20 cellular contexts compared by ENCODE assay signal in genomic region chr1:246934777-246935176, GRCh38. TPM values are rescaled to one million over a fixed set of nuclear protein-coding genes. Genes with fewer than 3 reads are reported as not detected.
DNase-seq lines count a peak whose midpoint lies in the region; ATAC-seq, FAIRE-seq and TF ChIP-seq lines count a peak whose summit lies in the region.
"Had no signal": no experiment of that assay in that cellular context is flagged by ENCODE, and none has a peak within 500 bp of the region (broad histone marks: within the 10 kb centered on the region; RNA-seq: fewer than 3 reads in every experiment).

No MANE protein-coding gene starts in this region.

- peaks cover 12% of the 10 kb centered on the region for H3K79me2 ChIP-seq in OCI-LY1 (ENCODE audit: insufficient read depth, low read length)
- peaks cover 13% of the 10 kb centered on the region for H3K79me2 ChIP-seq in astrocyte (ENCODE audit: insufficient read depth, low read length)

- no peak overlapping the region for H3K4me3 Mint-ChIP-seq in astrocyte (ENCODE audit: unreplicated experiment)
- H3K4me3 Mint-ChIP-seq in nephron progenitor cell = peak overlapping the region; percentile 11
- peak overlapping the region; percentile 6 for H3K4me3 Mint-ChIP-seq in type B pancreatic cell

- H3K9ac ChIP-seq in OCI-LY1 (ENCODE audit: low read length) (no peak overlapping the region), astrocyte (ENCODE audit: low read length) (no peak overlapping the region)

- H3K36me3 ChIP-seq in OCI-LY1 (ENCODE audit: insufficient read depth, low read length) = no peaks in the 10 kb centered on the region
- H3K36me3 ChIP-seq in astrocyte (ENCODE audit: insufficient read depth, low read length) = no peaks in the 10 kb centered on the region
- H3K36me3 ChIP-seq: SJCRH30 had no signal

- no peak for TF ChIP-seq CTCF in OCI-LY1 (IDR thresholded peaks at IDR 0.05; ENCODE audit: low read length)
- TF ChIP-seq CTCF in astrocyte (IDR thresholded peaks at IDR 0.05; ENCODE audit: insufficient read depth, low read depth, low read length) = no peak
- TF ChIP-seq CTCF in nephron progenitor cell (IDR thresholded peaks at IDR 0.05) = no peak
- TF ChIP-seq CTCF in type B pancreatic cell (conservative IDR thresholded peaks at IDR 0.05) = no peak

- H2AFZ ChIP-seq in OCI-LY1 (ENCODE audit: low read length) (peak overlapping the region; percentile 28; the same call in 1 of the 2 replicates), astrocyte (ENCODE audit: low read depth, low read length) (no peak overlapping the region)

- H3K36me3 Mint-ChIP-seq in astrocyte (ENCODE audit: low read depth, unreplicated experiment) = no peaks in the 10 kb centered on the region
- H3K36me3 Mint-ChIP-seq in nephron progenitor cell (ENCODE audit: low read depth) = peaks cover 34% of the 10 kb centered on the region
- peaks cover 8% of the 10 kb centered on the region for H3K36me3 Mint-ChIP-seq in type B pancreatic cell

- H3K4me2 ChIP-seq in OCI-LY1 (ENCODE audit: low read length) (no peak overlapping the region), astrocyte (ENCODE audit: low read length) (no peak overlapping the region)

- peaks cover 4% of the 10 kb centered on the region for H3K4me1 Mint-ChIP-seq in astrocyte (ENCODE audit: low read depth, unreplicated experiment)
- peaks cover 11% of the 10 kb centered on the region for H3K4me1 Mint-ChIP-seq in nephron progenitor cell
- H3K4me1 Mint-ChIP-seq in type B pancreatic cell (ENCODE audit: unreplicated experiment) = peaks cover 4% of the 10 kb centered on the region

- H3K27me3 ChIP-seq in OCI-LY1 (ENCODE audit: insufficient read depth, low read length) = no peaks in the 10 kb centered on the region
- H3K27me3 ChIP-seq in astrocyte (ENCODE audit: insufficient read depth, low read length) = no peaks in the 10 kb centered on the region
- H3K27me3 ChIP-seq: SJCRH30 had no signal

- no peak for ATAC-seq in HG02763 (IDR thresholded peaks at IDR 0.05; ENCODE audit: unreplicated experiment)
- ATAC-seq: HCT116, K562 had no signal

- H3K4me3 ChIP-seq in OCI-LY1 (ENCODE audit: low read depth, low read length, poor library complexity, severe bottlenecking) (no peak overlapping the region), astrocyte (ENCODE audit: insufficient read depth, low read depth, low read length) (no peak overlapping the region)
- H3K4me3 ChIP-seq: K562, SJCRH30 had no signal

- H3K27me3 Mint-ChIP-seq in astrocyte (ENCODE audit: low read depth, unreplicated experiment) (no peaks in the 10 kb centered on the region), nephron progenitor cell (ENCODE audit: low read depth, poor library complexity) (peaks cover 2% of the 10 kb centered on the region), type B pancreatic cell (no peaks in the 10 kb centered on the region)
- H3K27me3 Mint-ChIP-seq: CD4-positive, alpha-beta memory T cell had no signal

- H3K27ac Mint-ChIP-seq in astrocyte (ENCODE audit: unreplicated experiment) = peak overlapping the region; percentile 27
- H3K27ac Mint-ChIP-seq in nephron progenitor cell = no peak overlapping the region
- no peak overlapping the region for H3K27ac Mint-ChIP-seq in type B pancreatic cell

- FAIRE-seq in astrocyte (lab: Jason Lieb, UNC) = no peak
- FAIRE-seq: K562 had no signal

- H3K9me3 Mint-ChIP-seq in astrocyte (ENCODE audit: unreplicated experiment) = no peaks in the 10 kb centered on the region
- peaks cover 11% of the 10 kb centered on the region for H3K9me3 Mint-ChIP-seq in nephron progenitor cell
- H3K9me3 Mint-ChIP-seq in type B pancreatic cell = no peaks in the 10 kb centered on the region
- H3K9me3 Mint-ChIP-seq: CD4-positive, alpha-beta memory T cell had no signal

- H3K27ac ChIP-seq in OCI-LY1 (ENCODE audit: low read depth, low read length, poor library complexity, severe bottlenecking) (no peak overlapping the region), astrocyte (ENCODE audit: low read depth, low read length) (no peak overlapping the region)
- H3K27ac ChIP-seq: SJCRH30 had no signal

- H4K20me1 ChIP-seq in OCI-LY1 (ENCODE audit: insufficient read depth, low read length) (no peaks in the 10 kb centered on the region), astrocyte (ENCODE audit: insufficient read depth, low read length) (peaks cover 13% of the 10 kb centered on the region)

- H3F3A ChIP-seq in OCI-LY1 (ENCODE audit: insufficient read depth, low read length) = no peaks in the 10 kb centered on the region

- H3K9me3 ChIP-seq in OCI-LY1 (ENCODE audit: low read length) = no peaks in the 10 kb centered on the region
- H3K9me3 ChIP-seq in astrocyte (ENCODE audit: insufficient read depth, low read depth, low read length) = no peaks in the 10 kb centered on the region
- H3K9me3 ChIP-seq: SJCRH30 had no signal

- H3K4me1 ChIP-seq in OCI-LY1 (ENCODE audit: insufficient read depth, low read length, severe bottlenecking) (peaks cover 23% of the 10 kb centered on the region), astrocyte (ENCODE audit: insufficient read depth, low read length) (peaks cover 5% of the 10 kb centered on the region)
- H3K4me1 ChIP-seq: SJCRH30 had no signal

- H3K9me2 ChIP-seq in OCI-LY1 (ENCODE audit: low read depth, low read length) = no peaks in the 10 kb centered on the region

- DNase-seq in astrocyte (ENCODE audit: low read depth) (no peak), nephron progenitor cell (no peak), type B pancreatic cell (ENCODE audit: extremely low spot score, unreplicated experiment) (no peak), NCI-H128 (lab: John Stamatoyannopoulos, UW; ENCODE audit: unreplicated experiment) (no peak), ecto neural progenitor cell (ENCODE audit: low spot score) (no peak)
- DNase-seq: ACHN; AML-193; Calu3; CD4-positive, alpha-beta memory T cell; DMS79; NCI-H1436; NCI-H2029; NCI-H2171; NCI-H446; NK-92 treated with Interleukin-12 subunit alpha and Interleukin-12 subunit beta, amount 100 ng/mL, for 24 hours; SJCRH30 had no signal

RNA-seq across cellular contexts. Expression of gene AHCTF1, which starts 3.0 kb away (rescaled TPM):
- total RNA-seq in astrocyte (40.0 and 44.0 TPM in 2 replicates), type B pancreatic cell (ENCODE audit: low replicate concordance) (27.0 and 34.9 TPM in 2 replicates)
